11 cellular contexts compared by ENCODE assay signal in the genomic region with DNA sequence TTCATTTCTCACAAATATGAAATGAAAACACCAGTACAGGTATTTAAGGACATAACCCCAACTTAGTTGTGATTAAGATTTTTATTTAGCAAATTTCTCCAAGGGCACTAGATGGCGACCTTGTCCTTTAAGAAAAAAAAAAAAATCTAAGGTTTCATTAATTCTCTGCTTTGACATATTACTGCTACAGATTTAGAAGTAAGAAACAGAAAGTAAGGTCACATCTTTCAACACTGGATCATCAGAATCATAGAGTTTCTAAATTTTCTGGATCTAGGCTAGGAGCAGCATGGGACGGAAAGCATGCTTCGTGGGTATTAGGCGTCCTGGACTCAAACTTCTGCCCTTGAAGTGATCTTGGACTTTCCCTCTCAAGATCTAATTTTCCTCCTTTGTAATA.
A peak's percentile ranks its signal among the peaks of the same experiment; 100 is the strongest.
DNase-seq lines count a peak whose midpoint lies in the region; ATAC-seq, FAIRE-seq and TF ChIP-seq lines count a peak whose summit lies in the region.
"Had no signal": no experiment of that assay in that cellular context is flagged by ENCODE, and none has a peak within 500 bp of the region (broad histone marks: within the 10 kb centered on the region; RNA-seq: fewer than 3 reads in every experiment).

No MANE protein-coding gene starts in this region.

- H2BK120ac ChIP-seq in H9 (ENCODE audit: low read depth, low read length, poor library complexity, severe bottlenecking): no peak overlapping the region

- no peak overlapping the region for H3K23ac ChIP-seq in H9 (ENCODE audit: insufficient read length, low read depth, low read length)

- TF ChIP-seq POLR2A in K562 (conservative IDR thresholded peaks at IDR 0.05): no peak
- TF ChIP-seq POLR2A in suprapubic skin (IDR thresholded peaks at IDR 0.05): no peak

- TF ChIP-seq EP300 in K562 (IDR thresholded peaks at IDR 0.05; ENCODE audit: low read length): no peak
- no peak for TF ChIP-seq EP300 in suprapubic skin (IDR thresholded peaks at IDR 0.05)

- peak; percentile 29 for FAIRE-seq in K562 (lab: Jason Lieb, UNC)
- FAIRE-seq: GM12891 had no signal

- no peak for DNase-seq in AG09309 (ENCODE audit: low read depth)
- DNase-seq in H9: no peak
- peak in 1 of 4 experiments; percentile 17 for DNase-seq in K562 (ENCODE audit: extremely low read depth in 1 of 4, low spot score in 3 of 4)
- DNase-seq in lung microvascular endothelial cell (ENCODE audit: low read depth in 2 of 2): peak; percentile 8 to 13
- DNase-seq in activated T-cell treated with anti-CD3 and anti-CD28 coated beads, Interleukin-2, amount 50 U/mL, for 48 hours: no peak
- no peak for DNase-seq in WERI-Rb-1
- DNase-seq in mucosa of gallbladder (ENCODE audit: low spot score): no peak
- no peak for DNase-seq in suprapubic skin (ENCODE audit: low spot score in 2 of 2)

- no peak overlapping the region for H2AK5ac ChIP-seq in H9 (ENCODE audit: insufficient read length, low read length)

- no peak overlapping the region for H4K8ac ChIP-seq in H9 (replicated peaks; ENCODE audit: insufficient read length, low read depth, low read length)

- no peaks in the 10 kb centered on the region for H3K9me1 ChIP-seq in K562 (ENCODE audit: control insufficient read depth, insufficient read depth, low read length)

- H2BK5ac ChIP-seq in H9 (ENCODE audit: insufficient read length, low read length): no peak overlapping the region

- no peak overlapping the region for H2BK20ac ChIP-seq in H9 (ENCODE audit: low read depth, low read length, poor library complexity, severe bottlenecking)

- peak; percentile 37 for TF ChIP-seq CTCF in AG09309 (IDR thresholded peaks at IDR 0.05; ENCODE audit: control insufficient read depth, insufficient read depth, low read depth, low read length, missing control alignments)
- peak; percentile 71 for TF ChIP-seq CTCF in H9 (conservative IDR thresholded peaks at IDR 0.05)
- TF ChIP-seq CTCF in K562 (IDR thresholded peaks at IDR 0.05 in 2 of 3, conservative IDR thresholded peaks at IDR 0.05 in 1 of 3; ENCODE audit: insufficient read depth in 2 of 3, low read depth in 1 of 3, low read length in 3 of 3): peak in 2 of 3 experiments; percentile 22 to 50; a peak in 3 of 6 replicates
- TF ChIP-seq CTCF in WERI-Rb-1 (IDR thresholded peaks at IDR 0.05; ENCODE audit: low read depth, low read length): no peak
- peak in 1 of 2 donors; percentile 21 for TF ChIP-seq CTCF in suprapubic skin (IDR thresholded peaks at IDR 0.05)

- H2BK15ac ChIP-seq in H9 (ENCODE audit: low read depth, low read length): no peak overlapping the region

- no peak overlapping the region for H4K5ac ChIP-seq in H9 (ENCODE audit: insufficient read length, low read depth, low read length)

- H2AFZ ChIP-seq in H9 (ENCODE audit: low read length): no peak overlapping the region
- no peak overlapping the region for H2AFZ ChIP-seq in K562 (ENCODE audit: low read depth, low read length)

- CTCF ChIA-PET in K562 (lab: Yijun Ruan, JAX; ENCODE audit: low intra/inter-chr PET ratio): interaction anchor here (0.6 to 1.3 kb wide), 5 partner anchors 22 to 1226 kb away, joined by 3 to 4 read pairs (median 3); no protein-coding TSS in a partner anchor

- no peaks in the 10 kb centered on the region for H3K79me1 ChIP-seq in H9 (ENCODE audit: insufficient read depth, low read depth, low read length, poor library complexity, severe bottlenecking)

- H3K4me2 ChIP-seq in H9 (ENCODE audit: insufficient read depth, insufficient read length, low read length) (no peak overlapping the region), K562 (ENCODE audit: insufficient read depth, low read length) (no peak overlapping the region)

- no peaks in the 10 kb centered on the region for H3K36me3 ChIP-seq in K562 (ENCODE audit: control insufficient read depth, insufficient read depth, low read length)
- no peaks in the 10 kb centered on the region for H3K36me3 ChIP-seq in WERI-Rb-1
- H3K36me3 ChIP-seq in suprapubic skin: no peaks in the 10 kb centered on the region

- H3K56ac ChIP-seq in H9 (ENCODE audit: insufficient read length, low read depth, low read length): no peak overlapping the region

- peaks cover 18% of the 10 kb centered on the region; the same call in 1 of the 2 replicates for H3K27me3 ChIP-seq in H9 (ENCODE audit: insufficient read depth, low read length)
- peaks cover 9 to 19% of the 10 kb centered on the region in 2 experiments; a peak in 4 of 5 replicates for H3K27me3 ChIP-seq in K562 (ENCODE audit: control insufficient read depth in 2 of 2, insufficient read depth in 2 of 2, low read length in 2 of 2)
- peaks cover 30% of the 10 kb centered on the region for H3K27me3 ChIP-seq in WERI-Rb-1 (ENCODE audit: insufficient read depth, low read depth, severe bottlenecking)
- H3K27me3 ChIP-seq in suprapubic skin: peaks cover 31% of the 10 kb centered on the region

- H3K18ac ChIP-seq in H9 (ENCODE audit: insufficient read length, low read depth, low read length): no peak overlapping the region

- no peak overlapping the region for H3K14ac ChIP-seq in H9 (ENCODE audit: insufficient read depth, low read length)

- peaks cover 7 to 14% of the 10 kb centered on the region in 2 experiments for H3K4me1 Mint-ChIP-seq in H9

- no peak overlapping the region for H3K4me3 ChIP-seq in AG09309 (ENCODE audit: control insufficient read depth, low read depth, low read length)
- H3K4me3 ChIP-seq in K562: no peak overlapping the region
- no peak overlapping the region for H3K4me3 ChIP-seq in WERI-Rb-1 (ENCODE audit: low read depth, low read length)
- H3K4me3 ChIP-seq in suprapubic skin: no peak overlapping the region

- no peaks in the 10 kb centered on the region for H3K9me3 Mint-ChIP-seq in H9

- intact Hi-C loops in K562 (cut with micrococcal nuclease): no loop called here

- H3K9ac ChIP-seq in H9 (ENCODE audit: extremely low read depth, insufficient read length, low read length): no peak overlapping the region
- H3K9ac ChIP-seq in K562 (ENCODE audit: insufficient read depth in 1 of 2, low read depth in 2 of 2, low read length in 2 of 2): no peak overlapping the region

- peak in 1 of 2 experiments; percentile 48; a peak in 3 of 4 replicates for TF ChIP-seq RAD21 in K562 (CRISPR knock-in tag; conservative IDR thresholded peaks at IDR 0.05 in 1 of 2, IDR thresholded peaks at IDR 0.05 in 1 of 2)

- no peak overlapping the region for H3K4ac ChIP-seq in H9 (ENCODE audit: low read depth, low read length)

- in situ Hi-C loops in K562 (cut with MboI): no loop called here

- H3K27ac ChIP-seq in H9 (ENCODE audit: insufficient read length, low read depth, low read length) (no peak overlapping the region), K562 (ENCODE audit: extremely low read depth, low read depth, low read length) (no peak overlapping the region), WERI-Rb-1 (no peak overlapping the region), suprapubic skin (no peak overlapping the region)
- H3K27ac ChIP-seq: epithelial cell of prostate, HL-60 had no signal

- no peak overlapping the region for H4K91ac ChIP-seq in H9 (ENCODE audit: insufficient read length, low read depth, low read length)

- H3K4me1 ChIP-seq in H9 (ENCODE audit: insufficient read depth, low read length): peaks cover 2% of the 10 kb centered on the region; the same call in 1 of the 2 replicates
- peaks cover 0 to 8% of the 10 kb centered on the region in 2 experiments; a peak in 1 of 5 replicates for H3K4me1 ChIP-seq in K562 (replicated peaks in 1 of 2; ENCODE audit: control insufficient read depth in 2 of 2, insufficient read depth in 2 of 2, low read length in 2 of 2)
- H3K4me1 ChIP-seq in suprapubic skin: peaks cover 19% of the 10 kb centered on the region

- WGBS in H9 (ENCODE audit: extremely low coverage, insufficient read length, low lambda C conversion rate): no CpG with 5 or more reads among the region's 4 CpGs
- 9% methylated on average over 4 of the region's 4 CpGs for WGBS in K562 (ENCODE audit: insufficient coverage, low coverage, missing lambda C conversion rate)
- WGBS in suprapubic skin: 42% methylated on average over 4 of the region's 4 CpGs

- H3T11ph ChIP-seq in H9 (ENCODE audit: low read length): no peak overlapping the region

- no peak overlapping the region for H2BK12ac ChIP-seq in H9 (ENCODE audit: insufficient read length, low read depth, low read length)

- H3K27me3 Mint-ChIP-seq in H9 (ENCODE audit: low read depth): peaks cover 55% of the 10 kb centered on the region

- no peaks in the 10 kb centered on the region for H3K36me3 Mint-ChIP-seq in H9 (ENCODE audit: insufficient read depth in 1 of 3, low read depth in 3 of 3)

- H3K9me3 ChIP-seq in H9 (ENCODE audit: control insufficient read depth, low read depth, low read length) (no peaks in the 10 kb centered on the region), K562 (replicated peaks; ENCODE audit: control insufficient read depth, insufficient read depth, low read depth, low read length) (no peaks in the 10 kb centered on the region), WERI-Rb-1 (ENCODE audit: severe bottlenecking) (no peaks in the 10 kb centered on the region), suprapubic skin (no peaks in the 10 kb centered on the region)

- no peak overlapping the region for H3K4me3 Mint-ChIP-seq in H9

- POLR2A ChIA-PET in K562 (lab: Yijun Ruan, JAX): no interaction called here

- H4K20me1 ChIP-seq in H9 (ENCODE audit: control insufficient read depth, insufficient read depth, insufficient read length): no peaks in the 10 kb centered on the region
- no peaks in the 10 kb centered on the region for H4K20me1 ChIP-seq in K562 (replicated peaks; ENCODE audit: control insufficient read depth, insufficient read depth, low read length)

- ATAC-seq in K562: 0 out of 3 replicates have a peak, but pooled peaks have one; percentile 34

- BruUV-seq in K562 (replicated peaks; lab: Mats Ljungman, UMichigan): no TSS peak

- H3K27ac Mint-ChIP-seq in H9: no peak overlapping the region

- H3K79me2 ChIP-seq in H9 (ENCODE audit: insufficient read depth, low read length) (no peaks in the 10 kb centered on the region), K562 (ENCODE audit: control insufficient read depth, insufficient read depth, low read length) (no peaks in the 10 kb centered on the region)

- H3K23me2 ChIP-seq in H9 (ENCODE audit: insufficient read length, low read depth, low read length, poor library complexity, severe bottlenecking): peaks cover 17% of the 10 kb centered on the region

TF ChIP-seq in K562, 482 proteins besides CTCF, POLR2A, EP300 and RAD21 (continues in another document):
- TF ChIP-seq, protein P1, sequence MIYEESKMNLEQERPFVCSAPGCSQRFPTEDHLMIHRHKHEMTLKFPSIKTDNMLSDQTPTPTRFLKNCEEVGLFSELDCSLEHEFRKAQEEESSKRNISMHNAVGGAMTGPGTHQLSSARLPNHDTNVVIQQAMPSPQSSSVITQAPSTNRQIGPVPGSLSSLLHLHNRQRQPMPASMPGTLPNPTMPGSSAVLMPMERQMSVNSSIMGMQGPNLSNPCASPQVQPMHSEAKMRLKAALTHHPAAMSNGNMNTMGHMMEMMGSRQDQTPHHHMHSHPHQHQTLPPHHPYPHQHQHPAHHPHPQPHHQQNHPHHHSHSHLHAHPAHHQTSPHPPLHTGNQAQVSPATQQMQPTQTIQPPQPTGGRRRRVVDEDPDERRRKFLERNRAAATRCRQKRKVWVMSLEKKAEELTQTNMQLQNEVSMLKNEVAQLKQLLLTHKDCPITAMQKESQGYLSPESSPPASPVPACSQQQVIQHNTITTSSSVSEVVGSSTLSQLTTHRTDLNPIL (CRISPR knock-in tag; IDR thresholded peaks at IDR 0.05): no peak
- TF ChIP-seq ZNF384 (IDR thresholded peaks at IDR 0.05; ENCODE audit: low read depth, low read length): peak; percentile 54; the same call in 1 of the 2 replicates
- TF ChIP-seq MIER1 (IDR thresholded peaks at IDR 0.05; ENCODE audit: low read depth): no peak

Comparison
In these comparisons a context has a peak if more than half of its experiments do, and no peak if none do; other contexts are left out.
1. DNase-seq: peak in lung microvascular endothelial cell (2 of 2); none in AG09309 (single experiment), H9 (single experiment), activated T-cell treated with anti-CD3 and anti-CD28 coated beads, Interleukin-2, amount 50 U/mL, for 48 hours (0 of 2), WERI-Rb-1 (single experiment), mucosa of gallbladder (single experiment) and suprapubic skin (0 of 2).